Comparison of ENCODE assay signal across 1 cellular context in the genomic region with DNA sequence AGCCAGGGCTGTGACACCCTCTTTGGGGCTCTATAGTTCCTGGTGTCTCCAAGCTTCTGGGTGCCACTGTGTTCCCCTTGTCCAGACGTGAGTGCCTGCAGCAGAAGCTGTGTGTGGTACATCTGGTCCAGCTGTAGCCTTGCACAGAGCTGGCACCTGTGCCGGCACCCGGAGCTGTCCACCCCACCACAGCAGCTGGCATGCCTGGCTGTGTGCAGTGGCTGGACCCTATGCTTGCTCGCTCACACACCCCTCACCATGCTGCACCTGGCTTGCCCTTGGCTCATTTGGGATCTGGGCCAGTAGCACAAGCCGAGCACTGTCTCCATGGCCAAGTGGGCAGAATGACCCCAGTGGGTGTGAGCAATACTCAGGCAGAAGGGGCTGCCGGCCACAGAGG.
TF ChIP-seq lines count a peak whose summit lies in the region.

No MANE protein-coding gene starts in this region.

TF ChIP-seq in H1, 55 proteins besides CTCF, POLR2A, EP300 and RAD21:
- no peak for TF ChIP-seq ZNF274 (IDR thresholded peaks at IDR 0.05; ENCODE audit: borderline replicate concordance, extremely low read depth, low read length)
- no peak for TF ChIP-seq CTBP2 (IDR thresholded peaks at IDR 0.05; ENCODE audit: borderline replicate concordance, insufficient read depth, insufficient read length, low read length)
- no peak for TF ChIP-seq SRF (IDR thresholded peaks at IDR 0.05; ENCODE audit: low read depth, low read length)
- TF ChIP-seq SP1 (IDR thresholded peaks at IDR 0.05; ENCODE audit: low read depth, low read length) = no peak
- no peak for TF ChIP-seq YY1 (IDR thresholded peaks at IDR 0.05; ENCODE audit: low read depth, low read length)
- TF ChIP-seq HDAC6 (IDR thresholded peaks at IDR 0.05; ENCODE audit: low read depth, low read length) = no peak
- TF ChIP-seq TAF7 (optimal IDR thresholded peaks at IDR 0.05; ENCODE audit: borderline replicate concordance, low read depth, low read length) = no peak
- TF ChIP-seq CHD2 (IDR thresholded peaks at IDR 0.05; ENCODE audit: low read length) = no peak
- TF ChIP-seq RNF2 (IDR thresholded peaks at IDR 0.05; ENCODE audit: borderline replicate concordance, low read depth, low read length, missing control alignments, poor library complexity, severe bottlenecking) = no peak
- TF ChIP-seq EZH2 (IDR thresholded peaks at IDR 0.05; ENCODE audit: low read depth, low read length, severe bottlenecking) = no peak
- no peak for TF ChIP-seq SP4 (IDR thresholded peaks at IDR 0.05; ENCODE audit: low read length)
- TF ChIP-seq, protein P1, sequence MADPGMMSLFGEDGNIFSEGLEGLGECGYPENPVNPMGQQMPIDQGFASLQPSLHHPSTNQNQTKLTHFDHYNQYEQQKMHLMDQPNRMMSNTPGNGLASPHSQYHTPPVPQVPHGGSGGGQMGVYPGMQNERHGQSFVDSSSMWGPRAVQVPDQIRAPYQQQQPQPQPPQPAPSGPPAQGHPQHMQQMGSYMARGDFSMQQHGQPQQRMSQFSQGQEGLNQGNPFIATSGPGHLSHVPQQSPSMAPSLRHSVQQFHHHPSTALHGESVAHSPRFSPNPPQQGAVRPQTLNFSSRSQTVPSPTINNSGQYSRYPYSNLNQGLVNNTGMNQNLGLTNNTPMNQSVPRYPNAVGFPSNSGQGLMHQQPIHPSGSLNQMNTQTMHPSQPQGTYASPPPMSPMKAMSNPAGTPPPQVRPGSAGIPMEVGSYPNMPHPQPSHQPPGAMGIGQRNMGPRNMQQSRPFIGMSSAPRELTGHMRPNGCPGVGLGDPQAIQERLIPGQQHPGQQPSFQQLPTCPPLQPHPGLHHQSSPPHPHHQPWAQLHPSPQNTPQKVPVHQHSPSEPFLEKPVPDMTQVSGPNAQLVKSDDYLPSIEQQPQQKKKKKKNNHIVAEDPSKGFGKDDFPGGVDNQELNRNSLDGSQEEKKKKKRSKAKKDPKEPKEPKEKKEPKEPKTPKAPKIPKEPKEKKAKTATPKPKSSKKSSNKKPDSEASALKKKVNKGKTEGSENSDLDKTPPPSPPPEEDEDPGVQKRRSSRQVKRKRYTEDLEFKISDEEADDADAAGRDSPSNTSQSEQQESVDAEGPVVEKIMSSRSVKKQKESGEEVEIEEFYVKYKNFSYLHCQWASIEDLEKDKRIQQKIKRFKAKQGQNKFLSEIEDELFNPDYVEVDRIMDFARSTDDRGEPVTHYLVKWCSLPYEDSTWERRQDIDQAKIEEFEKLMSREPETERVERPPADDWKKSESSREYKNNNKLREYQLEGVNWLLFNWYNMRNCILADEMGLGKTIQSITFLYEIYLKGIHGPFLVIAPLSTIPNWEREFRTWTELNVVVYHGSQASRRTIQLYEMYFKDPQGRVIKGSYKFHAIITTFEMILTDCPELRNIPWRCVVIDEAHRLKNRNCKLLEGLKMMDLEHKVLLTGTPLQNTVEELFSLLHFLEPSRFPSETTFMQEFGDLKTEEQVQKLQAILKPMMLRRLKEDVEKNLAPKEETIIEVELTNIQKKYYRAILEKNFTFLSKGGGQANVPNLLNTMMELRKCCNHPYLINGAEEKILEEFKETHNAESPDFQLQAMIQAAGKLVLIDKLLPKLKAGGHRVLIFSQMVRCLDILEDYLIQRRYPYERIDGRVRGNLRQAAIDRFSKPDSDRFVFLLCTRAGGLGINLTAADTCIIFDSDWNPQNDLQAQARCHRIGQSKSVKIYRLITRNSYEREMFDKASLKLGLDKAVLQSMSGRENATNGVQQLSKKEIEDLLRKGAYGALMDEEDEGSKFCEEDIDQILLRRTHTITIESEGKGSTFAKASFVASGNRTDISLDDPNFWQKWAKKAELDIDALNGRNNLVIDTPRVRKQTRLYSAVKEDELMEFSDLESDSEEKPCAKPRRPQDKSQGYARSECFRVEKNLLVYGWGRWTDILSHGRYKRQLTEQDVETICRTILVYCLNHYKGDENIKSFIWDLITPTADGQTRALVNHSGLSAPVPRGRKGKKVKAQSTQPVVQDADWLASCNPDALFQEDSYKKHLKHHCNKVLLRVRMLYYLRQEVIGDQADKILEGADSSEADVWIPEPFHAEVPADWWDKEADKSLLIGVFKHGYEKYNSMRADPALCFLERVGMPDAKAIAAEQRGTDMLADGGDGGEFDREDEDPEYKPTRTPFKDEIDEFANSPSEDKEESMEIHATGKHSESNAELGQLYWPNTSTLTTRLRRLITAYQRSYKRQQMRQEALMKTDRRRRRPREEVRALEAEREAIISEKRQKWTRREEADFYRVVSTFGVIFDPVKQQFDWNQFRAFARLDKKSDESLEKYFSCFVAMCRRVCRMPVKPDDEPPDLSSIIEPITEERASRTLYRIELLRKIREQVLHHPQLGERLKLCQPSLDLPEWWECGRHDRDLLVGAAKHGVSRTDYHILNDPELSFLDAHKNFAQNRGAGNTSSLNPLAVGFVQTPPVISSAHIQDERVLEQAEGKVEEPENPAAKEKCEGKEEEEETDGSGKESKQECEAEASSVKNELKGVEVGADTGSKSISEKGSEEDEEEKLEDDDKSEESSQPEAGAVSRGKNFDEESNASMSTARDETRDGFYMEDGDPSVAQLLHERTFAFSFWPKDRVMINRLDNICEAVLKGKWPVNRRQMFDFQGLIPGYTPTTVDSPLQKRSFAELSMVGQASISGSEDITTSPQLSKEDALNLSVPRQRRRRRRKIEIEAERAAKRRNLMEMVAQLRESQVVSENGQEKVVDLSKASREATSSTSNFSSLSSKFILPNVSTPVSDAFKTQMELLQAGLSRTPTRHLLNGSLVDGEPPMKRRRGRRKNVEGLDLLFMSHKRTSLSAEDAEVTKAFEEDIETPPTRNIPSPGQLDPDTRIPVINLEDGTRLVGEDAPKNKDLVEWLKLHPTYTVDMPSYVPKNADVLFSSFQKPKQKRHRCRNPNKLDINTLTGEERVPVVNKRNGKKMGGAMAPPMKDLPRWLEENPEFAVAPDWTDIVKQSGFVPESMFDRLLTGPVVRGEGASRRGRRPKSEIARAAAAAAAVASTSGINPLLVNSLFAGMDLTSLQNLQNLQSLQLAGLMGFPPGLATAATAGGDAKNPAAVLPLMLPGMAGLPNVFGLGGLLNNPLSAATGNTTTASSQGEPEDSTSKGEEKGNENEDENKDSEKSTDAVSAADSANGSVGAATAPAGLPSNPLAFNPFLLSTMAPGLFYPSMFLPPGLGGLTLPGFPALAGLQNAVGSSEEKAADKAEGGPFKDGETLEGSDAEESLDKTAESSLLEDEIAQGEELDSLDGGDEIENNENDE (IDR thresholded peaks at IDR 0.05; ENCODE audit: insufficient replicate concordance, low read length) = no peak
- TF ChIP-seq POLR2AphosphoS5 (IDR thresholded peaks at IDR 0.05; ENCODE audit: low read depth, low read length) = no peak
- TF ChIP-seq CEBPB (IDR thresholded peaks at IDR 0.05; ENCODE audit: low read depth, low read length) = no peak
